ENCODE assay signal across 17 cellular contexts in genomic region chr10:45457487-45457886, GRCh38.
"Had no signal": no experiment of that assay in that cellular context is flagged by ENCODE, and none has a peak within 500 bp of the region (broad histone marks: within the 10 kb centered on the region; RNA-seq: fewer than 3 reads in every experiment).

No MANE protein-coding gene starts in this region.

- DNase-seq: cortex of kidney; effector CD8-positive, alpha-beta T cell; heart right ventricle; hypothalamus; midbrain; occipital lobe; sigmoid colon; stimulated activated naive CD8-positive, alpha-beta T cell treated with anti-CD3 and anti-CD28 coated beads, Interleukin-15, Interleukin-2, amounts not matched to agents 100 U/mL and 50 U/mL, for 24 hours; thyroid gland had no signal

- H3K27ac ChIP-seq: heart right ventricle, pancreas, prostate gland, sigmoid colon, skin epidermis, suprapubic skin, thyroid gland had no signal

- H3K4me3 ChIP-seq: dorsolateral prefrontal cortex, heart right ventricle, pancreas, prostate gland, sigmoid colon, skin epidermis, suprapubic skin, thyroid gland had no signal

- H3K27ac Mint-ChIP-seq: nephron, type B pancreatic cell had no signal

- H3K9me3 Mint-ChIP-seq: nephron, type B pancreatic cell had no signal

- H3K27me3 ChIP-seq: dorsolateral prefrontal cortex, heart right ventricle, pancreas, sigmoid colon, suprapubic skin, thyroid gland had no signal

- H3K4me1 ChIP-seq: prostate gland, suprapubic skin, thyroid gland had no signal

- ATAC-seq: heart right ventricle; left lobe of liver; pancreas; stimulated activated naive CD8-positive, alpha-beta T cell treated with anti-CD3 and anti-CD28 coated beads, Interleukin-15, Interleukin-2, amounts not matched to agents 100 U/mL and 50 U/mL, for 24 hours had no signal

- H3K27me3 Mint-ChIP-seq: type B pancreatic cell had no signal

- H3K9me3 ChIP-seq: heart right ventricle, pancreas, prostate gland, sigmoid colon, suprapubic skin, thyroid gland had no signal

- H3K4me3 Mint-ChIP-seq: nephron, type B pancreatic cell had no signal
